In genomic region chr6:136410201-136411027, GRCh38 we compare ENCODE assay signal across 11 cellular contexts.
DNase-seq lines count a peak whose midpoint lies in the region; ATAC-seq and TF ChIP-seq lines count a peak whose summit lies in the region.
"Had no signal": no experiment of that assay in that cellular context is flagged by ENCODE, and none has a peak within 500 bp of the region (broad histone marks: within the 10 kb centered on the region; RNA-seq: fewer than 3 reads in every experiment).

No MANE protein-coding gene starts in this region.

- H2AFZ ChIP-seq in H9 (ENCODE audit: low read length): no peak overlapping the region

- H3K9me3 Mint-ChIP-seq in H9: no peaks in the 10 kb centered on the region
- H3K9me3 Mint-ChIP-seq in stimulated activated effector memory CD8-positive, alpha-beta T cell treated with anti-CD3 and anti-CD28 coated beads, Interleukin-12 subunit alpha, Interleukin-12 subunit beta, amount 100 ng/mL, for 72 hours: no peaks in the 10 kb centered on the region
- no peaks in the 10 kb centered on the region for H3K9me3 Mint-ChIP-seq in nephron progenitor cell

- H3K56ac ChIP-seq in H9 (ENCODE audit: insufficient read length, low read depth, low read length): no peak overlapping the region

- H2BK5ac ChIP-seq in H9 (ENCODE audit: insufficient read length, low read length): no peak overlapping the region

- no peak overlapping the region for H2BK20ac ChIP-seq in H9 (ENCODE audit: low read depth, low read length, poor library complexity, severe bottlenecking)

- no peak for DNase-seq in H9
- no peak for DNase-seq in stimulated activated effector memory CD8-positive, alpha-beta T cell treated with anti-CD3 and anti-CD28 coated beads, Interleukin-12 subunit alpha, Interleukin-12 subunit beta, amount 100 ng/mL, for 72 hours (ENCODE audit: low spot score in 2 of 2)
- no peak for DNase-seq in HuH-7 (ENCODE audit: low spot score)
- DNase-seq in activated gamma-delta T cell treated with Interleukin-2 at 50 U/mL for 16 hours: no peak
- no peak for DNase-seq in nephron progenitor cell
- DNase-seq: NCI-H524 treated with DMSO at 0.1 percent for 48 hours, occipital lobe had no signal

- no peaks in the 10 kb centered on the region for H3K23me2 ChIP-seq in H9 (ENCODE audit: insufficient read length, low read depth, low read length, poor library complexity, severe bottlenecking)

- H2BK12ac ChIP-seq in H9 (ENCODE audit: insufficient read length, low read depth, low read length): no peak overlapping the region

- H3K79me1 ChIP-seq in H9 (ENCODE audit: insufficient read depth, low read depth, low read length, poor library complexity, severe bottlenecking): no peaks in the 10 kb centered on the region

- H2BK120ac ChIP-seq in H9 (ENCODE audit: low read depth, low read length, poor library complexity, severe bottlenecking): no peak overlapping the region

- TF ChIP-seq CTCF in H9 (conservative IDR thresholded peaks at IDR 0.05) (no peak), nephron progenitor cell (IDR thresholded peaks at IDR 0.05) (no peak)

- H3K18ac ChIP-seq in H9 (ENCODE audit: insufficient read length, low read depth, low read length): no peak overlapping the region

- H3K27me3 ChIP-seq in H9 (ENCODE audit: insufficient read depth, low read length): no peaks in the 10 kb centered on the region

- H3T11ph ChIP-seq in H9 (ENCODE audit: low read length): no peak overlapping the region

- H3K14ac ChIP-seq in H9 (ENCODE audit: insufficient read depth, low read length): no peak overlapping the region

- H3K36me3 Mint-ChIP-seq in H9 (ENCODE audit: insufficient read depth in 1 of 3, low read depth in 3 of 3): peaks cover 2 to 12% (median 11%) of the 10 kb centered on the region in 3 experiments; a peak in 5 of 7 replicates
- no peaks in the 10 kb centered on the region for H3K36me3 Mint-ChIP-seq in stimulated activated effector memory CD8-positive, alpha-beta T cell treated with anti-CD3 and anti-CD28 coated beads, Interleukin-12 subunit alpha, Interleukin-12 subunit beta, amount 100 ng/mL, for 72 hours
- H3K36me3 Mint-ChIP-seq in nephron progenitor cell (ENCODE audit: low read depth): no peaks in the 10 kb centered on the region
- H3K36me3 Mint-ChIP-seq: brain had no signal

- H3K4me3 Mint-ChIP-seq in H9 (no peak overlapping the region), nephron progenitor cell (no peak overlapping the region)
- no peak overlapping the region for H3K4me3 Mint-ChIP-seq in stimulated activated effector memory CD8-positive, alpha-beta T cell treated with anti-CD3 and anti-CD28 coated beads, Interleukin-12 subunit alpha, Interleukin-12 subunit beta, amount 100 ng/mL, for 72 hours
- H3K4me3 Mint-ChIP-seq: brain had no signal

- H3K23ac ChIP-seq in H9 (ENCODE audit: insufficient read length, low read depth, low read length): no peak overlapping the region

- no peak overlapping the region for H4K91ac ChIP-seq in H9 (ENCODE audit: insufficient read length, low read depth, low read length)

- no peaks in the 10 kb centered on the region for H3K27me3 Mint-ChIP-seq in H9 (ENCODE audit: low read depth)
- peaks cover under 1% of the 10 kb centered on the region for H3K27me3 Mint-ChIP-seq in nephron progenitor cell (ENCODE audit: low read depth, poor library complexity)

- no CpG with 5 or more reads among the region's 3 CpGs for WGBS in H9 (ENCODE audit: extremely low coverage, insufficient read length, low lambda C conversion rate)

- H4K20me1 ChIP-seq in H9 (ENCODE audit: control insufficient read depth, insufficient read depth, insufficient read length): no peaks in the 10 kb centered on the region

- ATAC-seq in GM19025 (IDR thresholded peaks at IDR 0.05; ENCODE audit: low read depth, unreplicated experiment) (peak; percentile 49), HG03565 (IDR thresholded peaks at IDR 0.05; ENCODE audit: unreplicated experiment) (peak; percentile 82)
- ATAC-seq in stimulated activated effector memory CD8-positive, alpha-beta T cell treated with anti-CD3 and anti-CD28 coated beads, Interleukin-12 subunit alpha, Interleukin-12 subunit beta, amount 100 ng/mL, for 72 hours: peak; percentile 74
- ATAC-seq: HCT116 had no signal

- H3K4me2 ChIP-seq in H9 (ENCODE audit: insufficient read depth, insufficient read length, low read length): no peak overlapping the region

- H3K9me3 ChIP-seq in H9 (ENCODE audit: control insufficient read depth, low read depth, low read length): no peaks in the 10 kb centered on the region

- H2AK5ac ChIP-seq in H9 (ENCODE audit: insufficient read length, low read length): no peak overlapping the region

- peak overlapping the region; percentile 24 to 93 (median 31); a peak in 3 of 7 replicates for H3K27ac Mint-ChIP-seq in H9
- H3K27ac Mint-ChIP-seq in stimulated activated effector memory CD8-positive, alpha-beta T cell treated with anti-CD3 and anti-CD28 coated beads, Interleukin-12 subunit alpha, Interleukin-12 subunit beta, amount 100 ng/mL, for 72 hours: no peak overlapping the region
- H3K27ac Mint-ChIP-seq in nephron progenitor cell: no peak overlapping the region
- H3K27ac Mint-ChIP-seq: brain had no signal

- H3K9ac ChIP-seq in H9 (ENCODE audit: extremely low read depth, insufficient read length, low read length): no peak overlapping the region

- H4K8ac ChIP-seq in H9 (replicated peaks; ENCODE audit: insufficient read length, low read depth, low read length): no peak overlapping the region

- no peaks in the 10 kb centered on the region for H3K79me2 ChIP-seq in H9 (ENCODE audit: insufficient read depth, low read length)

- no peak overlapping the region for H3K27ac ChIP-seq in H9 (ENCODE audit: insufficient read length, low read depth, low read length)

- no peak overlapping the region for H4K5ac ChIP-seq in H9 (ENCODE audit: insufficient read length, low read depth, low read length)

- no peak overlapping the region for H2BK15ac ChIP-seq in H9 (ENCODE audit: low read depth, low read length)

- no peaks in the 10 kb centered on the region for H3K4me1 ChIP-seq in H9 (ENCODE audit: insufficient read depth, low read length)

- H3K4me1 Mint-ChIP-seq in H9 (peaks cover 7 to 11% of the 10 kb centered on the region in 2 experiments), nephron progenitor cell (no peaks in the 10 kb centered on the region)
- H3K4me1 Mint-ChIP-seq in stimulated activated effector memory CD8-positive, alpha-beta T cell treated with anti-CD3 and anti-CD28 coated beads, Interleukin-12 subunit alpha, Interleukin-12 subunit beta, amount 100 ng/mL, for 72 hours: peaks cover 12% of the 10 kb centered on the region

- no peak overlapping the region for H3K4ac ChIP-seq in H9 (ENCODE audit: low read depth, low read length)

Comparison
In these comparisons a context has a peak if more than half of its experiments do, and no peak if none do; other contexts are left out.
1. H3K27ac Mint-ChIP-seq: peak in H9 (3 of 3); none in stimulated activated effector memory CD8-positive, alpha-beta T cell treated with anti-CD3 and anti-CD28 coated beads, Interleukin-12 subunit alpha, Interleukin-12 subunit beta, amount 100 ng/mL, for 72 hours (single experiment) and nephron progenitor cell (single experiment).
2. Peak in every context shown above with its lines, with median percentiles within 50 percentile points of each other: ATAC-seq.